Comparison of ENCODE assay signal across 16 cellular contexts in the genomic region with DNA sequence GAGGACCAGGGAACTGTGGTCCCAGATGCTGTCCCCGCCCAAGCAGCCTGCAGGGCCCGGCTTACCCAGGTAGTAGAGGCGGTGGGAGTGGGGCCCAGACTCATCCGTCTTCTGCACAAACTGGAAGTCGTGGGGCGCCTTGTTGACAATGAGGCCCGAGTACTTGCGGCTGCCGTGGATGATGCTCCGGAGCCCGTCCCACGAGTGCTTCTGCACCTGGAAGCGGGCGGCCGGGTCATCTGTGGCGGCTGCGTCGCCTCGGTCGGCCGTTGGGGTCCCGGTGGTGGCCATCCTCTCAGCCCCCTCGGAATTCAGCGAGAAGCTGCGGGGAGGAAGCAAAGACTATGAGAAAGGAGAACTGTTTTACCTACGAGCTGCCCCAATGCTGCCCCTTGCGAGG. TPM values are rescaled to one million over a fixed set of nuclear protein-coding genes. Genes with fewer than 3 reads are reported as not detected.
DNase-seq lines count a peak whose midpoint lies in the region; ATAC-seq and TF ChIP-seq lines count a peak whose summit lies in the region.
"Had no signal": no experiment of that assay in that cellular context is flagged by ENCODE, and none has a peak within 500 bp of the region (broad histone marks: within the 10 kb centered on the region; RNA-seq: fewer than 3 reads in every experiment).

No MANE protein-coding gene starts in this region.

- H2BK20ac ChIP-seq in IMR-90 (ENCODE audit: low read depth, low read length): peak overlapping the region; percentile 79

- no peaks in the 10 kb centered on the region for H3K79me2 ChIP-seq in smooth muscle cell (ENCODE audit: low read depth)
- H3K79me2 ChIP-seq in hepatocyte: no peaks in the 10 kb centered on the region

- H3K14ac ChIP-seq in IMR-90 (replicated peaks; ENCODE audit: low read depth, low read length): peak overlapping the region; percentile 89

- peak overlapping the region; percentile 93 for H4K91ac ChIP-seq in IMR-90 (ENCODE audit: insufficient read depth, low read depth, low read length)

- H4K20me1 ChIP-seq in IMR-90 (ENCODE audit: insufficient read depth, low read length) (no peaks in the 10 kb centered on the region), smooth muscle cell (ENCODE audit: low read depth) (no peaks in the 10 kb centered on the region), hepatocyte (ENCODE audit: insufficient read depth, poor library complexity, severe bottlenecking) (no peaks in the 10 kb centered on the region)

- POLR2A ChIA-PET in IMR-90 (lab: Charles Lee; ENCODE audit: unreplicated experiment): interaction anchor here (0.6 kb wide), 1 partner anchor 18 kb away, joined by 4 read pairs; no protein-coding TSS in a partner anchor

- peak overlapping the region; percentile 98 for H2BK5ac ChIP-seq in IMR-90 (ENCODE audit: low read depth, low read length, poor library complexity, severe bottlenecking)

- WGBS in IMR-90 (ENCODE audit: extremely low coverage in 2 of 2, insufficient read length in 1 of 2), 2 experiments: 97% methylated on average over 5 of the region's 27 CpGs; no CpG with 5 or more reads in 1 of the 2 experiments
- WGBS in smooth muscle cell (ENCODE audit: low lambda C conversion rate): 99% methylated on average over 27 of the region's 27 CpGs
- WGBS in spleen, 5 donors: 96 to 98% (median 97%) methylated on average over 13 to 27 of the region's 27 CpGs
- WGBS in hepatocyte (ENCODE audit: low lambda C conversion rate, missing lambda C conversion rate): 98% methylated on average over 27 of the region's 27 CpGs

- peak overlapping the region; percentile 79; the same call in 1 of the 2 replicates for H3K18ac ChIP-seq in IMR-90 (ENCODE audit: low read depth, low read length)

- no peak for TF ChIP-seq RAD21 in IMR-90 (IDR thresholded peaks at IDR 0.05; ENCODE audit: low read length)

- peaks cover 78% of the 10 kb centered on the region for H3K36me3 ChIP-seq in IMR-90 (ENCODE audit: control insufficient read depth, insufficient read depth, low read length)
- H3K36me3 ChIP-seq in left lung: peaks cover 0 to 100% of the 10 kb centered on the region in 2 donors
- H3K36me3 ChIP-seq in smooth muscle cell (ENCODE audit: low read depth): no peaks in the 10 kb centered on the region
- peaks cover 5 to 100% (median 88%) of the 10 kb centered on the region in 6 donors for H3K36me3 ChIP-seq in spleen
- H3K36me3 ChIP-seq in hepatocyte (replicated peaks; ENCODE audit: insufficient read depth, low read depth): no peaks in the 10 kb centered on the region

- TF ChIP-seq CTCF in IMR-90 (conservative IDR thresholded peaks at IDR 0.05; ENCODE audit: low read depth, low read length): no peak
- TF ChIP-seq CTCF in left lung (IDR thresholded peaks at IDR 0.05): no peak
- TF ChIP-seq CTCF in smooth muscle cell (IDR thresholded peaks at IDR 0.05; ENCODE audit: borderline replicate concordance, insufficient read depth, poor library complexity, severe bottlenecking): no peak
- no peak for TF ChIP-seq CTCF in spleen (IDR thresholded peaks at IDR 0.05 in 8 of 11, conservative IDR thresholded peaks at IDR 0.05 in 3 of 11)
- TF ChIP-seq CTCF in hepatocyte (IDR thresholded peaks at IDR 0.05; ENCODE audit: poor library complexity): no peak

- peak overlapping the region; percentile 93; the same call in 1 of the 3 replicates for H2BK15ac ChIP-seq in IMR-90 (ENCODE audit: low read depth, low read length)

- H3K9me2 ChIP-seq in hepatocyte (replicated peaks; ENCODE audit: insufficient read depth): no peaks in the 10 kb centered on the region

- H3K36me3 Mint-ChIP-seq in activated naive CD8-positive, alpha-beta T cell treated with anti-CD3 and anti-CD28 coated beads, Interleukin-2, amount 50 U/mL, for 24 hours (ENCODE audit: low read depth): peaks cover 26% of the 10 kb centered on the region

- peak overlapping the region; percentile 94 for H2AK5ac ChIP-seq in IMR-90 (ENCODE audit: low read depth, low read length)

- H3K9me3 ChIP-seq in IMR-90 (ENCODE audit: control insufficient read depth, insufficient read depth, low read length) (no peaks in the 10 kb centered on the region), left lung (no peaks in the 10 kb centered on the region), smooth muscle cell (replicated peaks; ENCODE audit: low read depth) (no peaks in the 10 kb centered on the region), spleen (no peaks in the 10 kb centered on the region), hepatocyte (ENCODE audit: low read depth) (no peaks in the 10 kb centered on the region)

- no peaks in the 10 kb centered on the region for H3K9me3 Mint-ChIP-seq in activated naive CD8-positive, alpha-beta T cell treated with anti-CD3 and anti-CD28 coated beads, Interleukin-2, amount 50 U/mL, for 24 hours
- H3K9me3 Mint-ChIP-seq: activated naive CD4-positive, alpha-beta T cell treated with anti-CD3 and anti-CD28 coated beads, Interleukin-2, amount 50 U/mL, for 24 hours; central memory CD8-positive, alpha-beta T cell; naive thymus-derived CD8-positive, alpha-beta T cell had no signal

- no peak overlapping the region for H3K9ac ChIP-seq in IMR-90 (ENCODE audit: low read depth, low read length)
- no peak overlapping the region for H3K9ac ChIP-seq in smooth muscle cell (ENCODE audit: low read depth)

- H3F3A ChIP-seq in smooth muscle cell (ENCODE audit: low read depth): no peaks in the 10 kb centered on the region

- TF ChIP-seq POLR2A in IMR-90 (IDR thresholded peaks at IDR 0.05; ENCODE audit: low read depth, low read length): no peak
- no peak for TF ChIP-seq POLR2A in spleen (IDR thresholded peaks at IDR 0.05)

- H3K4me1 ChIP-seq in IMR-90 (ENCODE audit: control insufficient read depth, insufficient read depth, low read length) (peaks cover 15% of the 10 kb centered on the region), left lung (peaks cover 12 to 42% of the 10 kb centered on the region in 2 donors), smooth muscle cell (ENCODE audit: low read depth) (no peaks in the 10 kb centered on the region), spleen (peaks cover 10 to 78% (median 57%) of the 10 kb centered on the region in 6 donors), hepatocyte (ENCODE audit: insufficient read depth) (peaks cover 8% of the 10 kb centered on the region)

- in situ Hi-C loops in IMR-90 (cut with MboI; ENCODE audit: low sequenced_read_pairs): no loop called here

- H3K27me3 Mint-ChIP-seq in activated naive CD8-positive, alpha-beta T cell treated with anti-CD3 and anti-CD28 coated beads, Interleukin-2, amount 50 U/mL, for 24 hours: no peaks in the 10 kb centered on the region
- H3K27me3 Mint-ChIP-seq: activated naive CD4-positive, alpha-beta T cell treated with anti-CD3 and anti-CD28 coated beads, Interleukin-2, amount 50 U/mL, for 24 hours; central memory CD8-positive, alpha-beta T cell; naive thymus-derived CD8-positive, alpha-beta T cell had no signal

- CTCF ChIA-PET in IMR-90 (lab: Yijun Ruan, JAX): no interaction called here

- intact Hi-C loops in IMR-90 (cut with micrococcal nuclease): no loop called here
- intact Hi-C loops in left lung (cut with DNase I): no loop called here
- intact Hi-C loops in spleen (cut with DNase I; ENCODE audit: low total_unique reads): no loop called here

- ATAC-seq in IMR-90 (ENCODE audit: low read depth) (no peak), left lung (no peak), GM21528 (IDR thresholded peaks at IDR 0.05; ENCODE audit: low FRiP score, unreplicated experiment) (no peak)
- no peak for ATAC-seq in activated naive CD8-positive, alpha-beta T cell treated with anti-CD3 and anti-CD28 coated beads, Interleukin-2, amount 50 U/mL, for 24 hours
- ATAC-seq: naive thymus-derived CD8-positive, alpha-beta T cell had no signal

- no peak overlapping the region; the same call in 1 of the 2 replicates for H3K56ac ChIP-seq in IMR-90 (ENCODE audit: extremely low read depth, insufficient read depth, low read length)

- no peak overlapping the region for H3K27ac Mint-ChIP-seq in activated naive CD8-positive, alpha-beta T cell treated with anti-CD3 and anti-CD28 coated beads, Interleukin-2, amount 50 U/mL, for 24 hours

- H3K79me1 ChIP-seq in IMR-90 (ENCODE audit: low read depth in 1 of 2, low read length in 2 of 2): peaks cover 26 to 88% of the 10 kb centered on the region in 2 experiments

- DNase-seq in IMR-90: no peak
- DNase-seq in astrocyte of the hippocampus (ENCODE audit: low read depth, low spot score): peak; percentile 0
- no peak for DNase-seq in left lung
- DNase-seq in smooth muscle cell (lab: John Stamatoyannopoulos, UW; ENCODE audit: unreplicated experiment): no peak
- DNase-seq in spleen: no peak
- no peak for DNase-seq in hepatocyte (ENCODE audit: low spot score)
- DNase-seq in activated naive CD8-positive, alpha-beta T cell treated with anti-CD3 and anti-CD28 coated beads, Interleukin-2, amount 50 U/mL, for 24 hours: no peak
- DNase-seq: activated CD4-positive, CD25-positive, alpha-beta regulatory T cell treated with anti-CD3 and anti-CD28 coated beads, Interleukin-2, amount 50 U/mL, for 72 hours; activated CD8-positive, alpha-beta memory T cell treated with anti-CD3 and anti-CD28 coated beads, Interleukin-2, amount 50 U/mL, for 4 hours; naive thymus-derived CD8-positive, alpha-beta T cell; NCI-H2029 treated with DMSO at 0.1 percent for 48 hours; RPMI8226; stimulated activated CD4-positive, alpha-beta T cell treated with anti-CD3 and anti-CD28 coated beads, Interleukin-4, amount 100 ng/mL, for 4 hours had no signal

- no peak overlapping the region for H3K4me3 Mint-ChIP-seq in activated naive CD8-positive, alpha-beta T cell treated with anti-CD3 and anti-CD28 coated beads, Interleukin-2, amount 50 U/mL, for 24 hours
- H3K4me3 Mint-ChIP-seq: activated naive CD4-positive, alpha-beta T cell treated with anti-CD3 and anti-CD28 coated beads, Interleukin-2, amount 50 U/mL, for 24 hours; central memory CD8-positive, alpha-beta T cell; naive thymus-derived CD8-positive, alpha-beta T cell had no signal

- H3K23ac ChIP-seq in IMR-90 (ENCODE audit: low read depth, low read length): peak overlapping the region; percentile 50; the same call in 1 of the 2 replicates

- H3K27ac ChIP-seq in IMR-90 (ENCODE audit: insufficient read depth, low read length) (peak overlapping the region; percentile 77), left lung (peak overlapping the region; percentile 19 to 33), smooth muscle cell (ENCODE audit: low read depth) (peak overlapping the region; percentile 53), spleen (peak overlapping the region in 2 of 8 donors; percentile 56), hepatocyte (no peak overlapping the region)

- H4K8ac ChIP-seq in IMR-90 (ENCODE audit: low read depth in 2 of 2, low read length in 2 of 2): peak overlapping the region; percentile 80 to 85; a peak in 3 of 4 replicates

- peak overlapping the region; percentile 74; the same call in 1 of the 2 replicates for H4K5ac ChIP-seq in IMR-90 (ENCODE audit: low read depth, low read length)

- H2AK9ac ChIP-seq in IMR-90 (replicated peaks; ENCODE audit: low read depth, low read length, poor library complexity): peak overlapping the region; percentile 100

- H3K27me3 ChIP-seq in IMR-90 (ENCODE audit: control insufficient read depth, insufficient read depth, low read length): no peaks in the 10 kb centered on the region
- H3K27me3 ChIP-seq in left lung: no peaks in the 10 kb centered on the region
- H3K27me3 ChIP-seq in smooth muscle cell (ENCODE audit: low read depth): no peaks in the 10 kb centered on the region
- H3K27me3 ChIP-seq in spleen (replicated peaks in 1 of 7): no peaks in the 10 kb centered on the region
- H3K27me3 ChIP-seq in hepatocyte: no peaks in the 10 kb centered on the region

- peaks cover 15% of the 10 kb centered on the region for H3K9me1 ChIP-seq in IMR-90 (ENCODE audit: insufficient read depth, low read length)

- H3K4me1 Mint-ChIP-seq in activated naive CD8-positive, alpha-beta T cell treated with anti-CD3 and anti-CD28 coated beads, Interleukin-2, amount 50 U/mL, for 24 hours: peaks cover 5% of the 10 kb centered on the region

- dilution Hi-C loops in IMR-90 (cut with HindIII; ENCODE audit: low sequenced_read_pairs, unreplicated experiment): no loop called here

- H3K4me2 ChIP-seq in IMR-90 (ENCODE audit: low read depth, low read length) (no peak overlapping the region; the same call in 1 of the 2 replicates), smooth muscle cell (no peak overlapping the region), hepatocyte (no peak overlapping the region)

- peak overlapping the region; percentile 90 for H2BK120ac ChIP-seq in IMR-90 (ENCODE audit: low read depth, low read length)

- peak overlapping the region; percentile 96 for H3K4ac ChIP-seq in IMR-90 (ENCODE audit: low read depth, low read length)

- BruUV-seq in IMR-90 (replicated peaks; lab: Mats Ljungman, UMichigan): no TSS peak

- peak overlapping the region; percentile 40 for H2AFZ ChIP-seq in IMR-90 (replicated peaks; ENCODE audit: low read length, poor library complexity)
- no peak overlapping the region for H2AFZ ChIP-seq in smooth muscle cell (ENCODE audit: low read depth)
- no peak overlapping the region for H2AFZ ChIP-seq in hepatocyte

- no peak overlapping the region for H3K4me3 ChIP-seq in IMR-90 (ENCODE audit: insufficient read depth, low read depth, low read length)
- H3K4me3 ChIP-seq in left lung: no peak overlapping the region
- H3K4me3 ChIP-seq in smooth muscle cell: no peak overlapping the region
- H3K4me3 ChIP-seq in spleen: no peak overlapping the region
- H3K4me3 ChIP-seq in hepatocyte: no peak overlapping the region

RNA-seq across cellular contexts. Expression of a gene that starts 9.6 kb away (rescaled TPM):
- 12.2 and 12.4 TPM in 2 replicates for total RNA-seq in IMR-90 (2012; rRNA removed)
- polyA plus RNA-seq in IMR-90 (2012; rRNA removed): 33.0 and 37.3 TPM in 2 replicates
- polyA plus RNA-seq in IMR-90 (2012; cell fraction: cytosol; rRNA removed): 27.1 and 46.5 TPM in 2 replicates
- 36.9 and 57.3 TPM in 2 replicates for polyA plus RNA-seq in IMR-90 (2012; cell fraction: nucleus; rRNA removed; ENCODE audit: low replicate concordance)
- 10 to 100 TPM; 79.7 to 95.5 TPM for total RNA-seq in left lung
- total RNA-seq in smooth muscle cell: 13.0 and 44.3 TPM in 2 replicates
- 26.3 and 36.6 TPM in 2 replicates for polyA plus RNA-seq in smooth muscle cell
- 10 to 100 TPM; 47.4 to 89.9 (median 69.7) TPM for total RNA-seq in spleen
- 10 to 100 TPM; 22.8 to 44.8 (median 28.8) TPM for polyA plus RNA-seq in spleen
- total RNA-seq in hepatocyte: 17.6 and 27.6 TPM in 2 replicates
- 32.6 and 32.7 TPM in 2 replicates for polyA plus RNA-seq in hepatocyte

RNA-seq across cellular contexts. Expression of a gene that starts 43.9 kb away (rescaled TPM):
- total RNA-seq in IMR-90 (2012; rRNA removed): 160 and 203 TPM in 2 replicates
- polyA plus RNA-seq in IMR-90 (2012; rRNA removed): 310 and 381 TPM in 2 replicates
- polyA plus RNA-seq in IMR-90 (2012; cell fraction: cytosol; rRNA removed): 436 and 568 TPM in 2 replicates
- 93.6 and 181 TPM in 2 replicates for polyA plus RNA-seq in IMR-90 (2012; cell fraction: nucleus; rRNA removed; ENCODE audit: low replicate concordance)
- total RNA-seq in left lung: 100 to 1,000 TPM in 1 of 2 donors, 10 to 100 TPM in 1; 98.2 to 156 TPM
- total RNA-seq in smooth muscle cell: 145 and 188 TPM in 2 replicates
- polyA plus RNA-seq in smooth muscle cell: 651 and 680 TPM in 2 replicates
- total RNA-seq in spleen: 100 to 1,000 TPM in 1 of 7 donors, 10 to 100 TPM in 6; 39.7 to 100 (median 66.3) TPM
- polyA plus RNA-seq in spleen: 10 to 100 TPM; 39.0 to 72.5 (median 62.6) TPM
- 125 and 158 TPM in 2 replicates for total RNA-seq in hepatocyte
- 365 and 405 TPM in 2 replicates for polyA plus RNA-seq in hepatocyte
